Comparison of ENCODE assay signal across 11 cellular contexts in the genomic region with DNA sequence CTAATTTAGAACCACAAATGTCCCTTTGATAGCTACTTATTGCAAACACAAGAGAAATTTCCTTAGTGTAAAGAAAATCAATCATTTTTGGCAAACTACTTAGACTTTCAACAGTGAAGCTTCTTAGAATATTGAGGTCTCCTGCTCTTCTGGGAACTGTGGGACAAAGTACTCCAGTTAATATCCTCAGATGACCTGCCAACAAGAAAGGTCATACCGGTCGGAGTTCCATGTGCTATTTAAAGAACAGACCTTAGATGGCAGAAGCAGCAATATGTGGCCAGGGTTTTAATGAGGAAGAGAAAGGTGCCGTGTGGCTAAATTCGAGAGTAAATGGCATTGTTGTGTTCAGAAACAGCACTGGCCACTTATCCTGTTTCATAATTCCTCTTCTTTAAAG.
DNase-seq lines count a peak whose midpoint lies in the region; ATAC-seq lines count a peak whose summit lies in the region.
"Had no signal": no experiment of that assay in that cellular context is flagged by ENCODE, and none has a peak within 500 bp of the region (broad histone marks: within the 10 kb centered on the region; RNA-seq: fewer than 3 reads in every experiment).

No MANE protein-coding gene starts in this region.

- H3K14ac ChIP-seq in mesenchymal stem cell (ENCODE audit: low read length in 2 of 2), result no peak overlapping the region

- no peak overlapping the region for H3K23ac ChIP-seq in mesenchymal stem cell (ENCODE audit: low read length in 2 of 2)

- no peak overlapping the region for H2BK12ac ChIP-seq in mesenchymal stem cell (ENCODE audit: low read length in 2 of 2)

- no peak overlapping the region for H3K4me2 ChIP-seq in mesenchymal stem cell (ENCODE audit: low read length, poor library complexity, severe bottlenecking)

- H2BK120ac ChIP-seq in mesenchymal stem cell (ENCODE audit: low read depth, low read length), result no peak overlapping the region

- H3K4ac ChIP-seq in mesenchymal stem cell (ENCODE audit: low read depth in 1 of 2, low read length in 2 of 2), result no peak overlapping the region

- peaks cover 13% of the 10 kb centered on the region for H3K4me1 ChIP-seq in mesenchymal stem cell (ENCODE audit: control insufficient read depth, insufficient read depth, low read depth, low read length)

- no peak overlapping the region for H2AK5ac ChIP-seq in mesenchymal stem cell (ENCODE audit: low read length, severe bottlenecking)

- H3K27me3 Mint-ChIP-seq in activated CD4-positive, alpha-beta memory T cell treated with anti-CD3 and anti-CD28 coated beads for 36 hours, result no peaks in the 10 kb centered on the region

- H3K27ac Mint-ChIP-seq in activated CD4-positive, alpha-beta memory T cell treated with anti-CD3 and anti-CD28 coated beads for 36 hours, result peak overlapping the region; percentile 80

- no peak overlapping the region for H4K8ac ChIP-seq in mesenchymal stem cell (ENCODE audit: low read length)

- no peak overlapping the region for H4K91ac ChIP-seq in mesenchymal stem cell (ENCODE audit: low read length)

- no peaks in the 10 kb centered on the region for H3K36me3 ChIP-seq in KOPT-K1 (ENCODE audit: insufficient read depth, low read length)
- H3K36me3 ChIP-seq in mesenchymal stem cell (ENCODE audit: control insufficient read depth in 1 of 2, insufficient read depth in 2 of 2, low read depth in 1 of 2, low read length in 2 of 2), result no peaks in the 10 kb centered on the region
- H3K36me3 ChIP-seq: neutrophil, thoracic aorta had no signal

- intact Hi-C loops in activated CD4-positive, alpha-beta memory T cell treated with anti-CD3 and anti-CD28 coated beads for 36 hours (cut with micrococcal nuclease), result loop anchor here (5.0 kb wide), 2 partner anchors 37 to 82 kb away; no protein-coding TSS in a partner anchor

- peak overlapping the region; percentile 77 for H3K27ac ChIP-seq in KOPT-K1 (ENCODE audit: low read depth, low read length, poor library complexity, severe bottlenecking)
- H3K27ac ChIP-seq in mesenchymal stem cell (ENCODE audit: low read length, poor library complexity, severe bottlenecking), result no peak overlapping the region
- H3K27ac ChIP-seq: neutrophil, thoracic aorta had no signal

- 63% methylated on average over 4 of the region's 4 CpGs for WGBS in mesenchymal stem cell

- DNase-seq in G401 (ENCODE audit: low spot score), result peak; percentile 61
- DNase-seq in activated CD4-positive, alpha-beta memory T cell treated with anti-CD3 and anti-CD28 coated beads for 36 hours, result no peak
- DNase-seq in left lobe of liver (ENCODE audit: low spot score), result no peak
- DNase-seq in A172 (ENCODE audit: low spot score), result no peak
- DNase-seq in mesenchymal stem cell, result no peak
- DNase-seq in hippocampal formation (lab: John Stamatoyannopoulos, UW), result no peak
- DNase-seq: T-helper 9 cell had no signal

- in situ Hi-C loops in G401 (cut with HindIII; ENCODE audit: low sequenced_read_pairs), result no loop called here

- H3K4me1 Mint-ChIP-seq in activated CD4-positive, alpha-beta memory T cell treated with anti-CD3 and anti-CD28 coated beads for 36 hours (ENCODE audit: low read depth), result peaks cover 75% of the 10 kb centered on the region

- no peaks in the 10 kb centered on the region for H3K27me3 ChIP-seq in mesenchymal stem cell (ENCODE audit: control insufficient read depth in 1 of 2, insufficient read depth in 1 of 2, low read length in 2 of 2)
- H3K27me3 ChIP-seq: neutrophil had no signal

- no peak overlapping the region for H2BK5ac ChIP-seq in mesenchymal stem cell (ENCODE audit: low read depth, low read length, poor library complexity, severe bottlenecking)

- H3K9me3 ChIP-seq in KOPT-K1 (ENCODE audit: insufficient read depth, low read length, poor library complexity, severe bottlenecking) (no peaks in the 10 kb centered on the region), mesenchymal stem cell (ENCODE audit: control insufficient read depth, low read length) (no peaks in the 10 kb centered on the region)
- H3K9me3 ChIP-seq: neutrophil, thoracic aorta had no signal

- CTCF ChIA-PET in activated CD4-positive, alpha-beta memory T cell treated with anti-CD3 and anti-CD28 coated beads for 36 hours (lab: Charles Lee), result interaction anchor here (0.9 to 2.7 kb wide), 6 partner anchors 8 to 203 kb away, joined by 3 to 12 read pairs (median 4); no protein-coding TSS in a partner anchor

- H3K4me3 ChIP-seq in mesenchymal stem cell (ENCODE audit: insufficient read depth in 1 of 2, low read depth in 1 of 2, low read length in 2 of 2), result no peak overlapping the region
- H3K4me3 ChIP-seq: skin epidermis, thoracic aorta had no signal

- no peak overlapping the region for H3K9ac ChIP-seq in mesenchymal stem cell (ENCODE audit: low read length)

- no peak overlapping the region for H2AFZ ChIP-seq in mesenchymal stem cell (ENCODE audit: low read depth, low read length)

- ATAC-seq in left lobe of liver, result peak; percentile 97

- no peak overlapping the region for H3K18ac ChIP-seq in mesenchymal stem cell (ENCODE audit: low read depth in 1 of 2, low read length in 2 of 2)

- H3K9me3 Mint-ChIP-seq in activated CD4-positive, alpha-beta memory T cell treated with anti-CD3 and anti-CD28 coated beads for 36 hours, result no peaks in the 10 kb centered on the region

- H3K4me3 Mint-ChIP-seq in activated CD4-positive, alpha-beta memory T cell treated with anti-CD3 and anti-CD28 coated beads for 36 hours, result no peak overlapping the region

- H3K36me3 Mint-ChIP-seq in activated CD4-positive, alpha-beta memory T cell treated with anti-CD3 and anti-CD28 coated beads for 36 hours, result peaks cover 11% of the 10 kb centered on the region

- POLR2A ChIA-PET in activated CD4-positive, alpha-beta memory T cell treated with anti-CD3 and anti-CD28 coated beads for 36 hours (lab: Charles Lee), result interaction anchor here (0.6 to 1.3 kb wide), 2 partner anchors 18 to 115 kb away, joined by 3 to 4 read pairs; partner anchors contain the start of genes AMIGO2 and PCED1B

- no peak overlapping the region for H2BK15ac ChIP-seq in mesenchymal stem cell (ENCODE audit: low read depth, poor library complexity, severe bottlenecking)

- no peaks in the 10 kb centered on the region for H3K79me1 ChIP-seq in mesenchymal stem cell (replicated peaks; ENCODE audit: low read length, poor library complexity, severe bottlenecking)
